Comparison of ENCODE assay signal across 17 cellular contexts in the genomic region with DNA sequence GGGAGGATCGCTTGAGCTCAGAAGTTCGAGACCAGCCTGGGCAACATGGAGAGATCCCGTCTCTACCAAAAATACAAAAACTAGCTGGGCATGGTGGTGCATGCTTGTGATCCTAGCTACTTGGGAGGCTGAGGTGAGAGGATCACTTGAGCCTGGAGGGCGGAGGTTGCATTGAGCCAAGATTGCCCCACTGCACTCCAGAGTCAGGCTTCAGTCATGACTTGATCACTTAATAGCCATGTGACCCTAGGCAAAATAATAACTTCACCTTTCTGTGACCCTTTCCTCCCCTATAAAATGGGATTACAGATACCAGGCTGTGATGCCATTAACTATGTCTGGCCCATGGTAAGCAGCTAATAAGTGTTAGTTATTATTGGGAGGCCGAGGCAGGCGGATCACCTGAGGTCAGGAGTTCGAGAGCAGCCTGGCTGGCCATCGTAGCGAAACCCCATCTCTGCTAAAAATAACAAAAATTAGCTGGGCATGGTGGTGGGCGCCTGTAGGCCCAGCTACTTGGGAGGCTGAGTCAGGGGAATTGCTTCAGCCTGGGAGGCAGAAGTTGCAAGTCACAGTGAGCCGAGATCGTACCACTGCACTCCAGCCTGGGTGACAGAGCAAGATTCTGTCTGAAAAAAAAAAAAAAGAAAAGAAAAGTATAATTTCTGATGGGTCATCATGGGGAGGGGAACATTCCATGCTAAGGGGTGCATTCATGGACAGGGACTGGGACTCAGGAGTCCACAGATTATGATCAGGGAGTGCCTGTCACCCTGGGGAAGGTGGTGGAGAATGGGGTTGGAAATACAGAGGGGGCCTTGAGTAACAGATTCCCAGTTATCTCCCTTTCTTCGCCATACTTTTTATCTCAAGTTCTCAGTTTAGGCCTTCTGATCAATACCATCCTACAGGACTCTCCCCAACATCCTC. TPM values are rescaled to one million over a fixed set of nuclear protein-coding genes. Genes with fewer than 3 reads are reported as not detected.
A peak's percentile ranks its signal among the peaks of the same experiment; 100 is the strongest.
DNase-seq lines count a peak whose midpoint lies in the region; ATAC-seq and TF ChIP-seq lines count a peak whose summit lies in the region.
"Had no signal": no experiment of that assay in that cellular context is flagged by ENCODE, and none has a peak within 500 bp of the region (broad histone marks: within the 10 kb centered on the region; RNA-seq: fewer than 3 reads in every experiment).

No MANE protein-coding gene starts in this region.

- no peaks in the 10 kb centered on the region for H3K9me3 ChIP-seq in breast epithelium
- H3K9me3 ChIP-seq in naive thymus-derived CD4-positive, alpha-beta T cell (ENCODE audit: control insufficient read depth in 2 of 3, low read length in 3 of 3) = no peaks in the 10 kb centered on the region
- H3K9me3 ChIP-seq: colonic mucosa, SJSA1 had no signal

- H3K27me3 Mint-ChIP-seq in MCF 10A (ENCODE audit: insufficient read depth, unreplicated experiment) = no peaks in the 10 kb centered on the region
- no peaks in the 10 kb centered on the region for H3K27me3 Mint-ChIP-seq in activated T-helper 2 cell treated with anti-CD3 and anti-CD28 coated beads, Interferon-gamma antibody, Interleukin-2, Interleukin-4, amounts not matched to agents 10 μg/mL and 5 μg/mL and 100 μg/mL, durations not matched to agents 14 hours and 24 hours and 36 hours (ENCODE audit: low read depth)
- no peaks in the 10 kb centered on the region for H3K27me3 Mint-ChIP-seq in naive thymus-derived CD4-positive, alpha-beta T cell
- peaks cover 0 to 2% (median 0%) of the 10 kb centered on the region in 3 donors for H3K27me3 Mint-ChIP-seq in immature natural killer cell (ENCODE audit: low read depth in 3 of 3)

- no TSS peak for BruUV-seq in MCF 10A (replicated peaks; lab: Mats Ljungman, UMichigan)

- TF ChIP-seq POLR2A in breast epithelium (IDR thresholded peaks at IDR 0.05) = no peak

- CTCF ChIA-PET in MCF 10A (lab: Yijun Ruan, JAX) = interaction anchor here (0.5 to 1.6 kb wide), 4 partner anchors 16 to 744 kb away, joined by 3 read pairs; a partner anchor contains a TSS
- CTCF ChIA-PET in naive thymus-derived CD4-positive, alpha-beta T cell (lab: Charles Lee) = interaction anchor here (0.7 to 1.2 kb wide), 3 partner anchors 19 to 51 kb away, joined by 3 to 6 read pairs (median 3); no protein-coding TSS in a partner anchor

- peaks cover 97% of the 10 kb centered on the region for H3K36me3 Mint-ChIP-seq in MCF 10A (ENCODE audit: insufficient read depth, unreplicated experiment)
- peaks cover 97% of the 10 kb centered on the region for H3K36me3 Mint-ChIP-seq in activated T-helper 2 cell treated with anti-CD3 and anti-CD28 coated beads, Interferon-gamma antibody, Interleukin-2, Interleukin-4, amounts not matched to agents 10 μg/mL and 5 μg/mL and 100 μg/mL, durations not matched to agents 14 hours and 24 hours and 36 hours (ENCODE audit: low read depth)
- H3K36me3 Mint-ChIP-seq in naive thymus-derived CD4-positive, alpha-beta T cell = peaks cover 16 to 57% (median 36%) of the 10 kb centered on the region in 5 donors
- H3K36me3 Mint-ChIP-seq in immature natural killer cell = peaks cover 33 to 62% (median 39%) of the 10 kb centered on the region in 3 donors

- ATAC-seq in naive thymus-derived CD4-positive, alpha-beta T cell = no peak
- ATAC-seq in GM18907 (IDR thresholded peaks at IDR 0.05; ENCODE audit: unreplicated experiment) = no peak
- ATAC-seq: activated CD8-positive, alpha-beta T cell treated with anti-CD3 and anti-CD28 coated beads, Interleukin-2, amount 10 ng/mL, durations not matched to agents 7 days and 5 days; HepG2; stimulated activated naive CD8-positive, alpha-beta T cell treated with anti-CD3 and anti-CD28 coated beads, Interleukin-15, Interleukin-2, amounts not matched to agents 100 U/mL and 50 U/mL, for 24 hours had no signal

- peaks cover 0 to 7% of the 10 kb centered on the region in 2 donors for H3K4me1 ChIP-seq in breast epithelium
- peaks cover 2 to 21% of the 10 kb centered on the region in 2 donors for H3K4me1 ChIP-seq in naive thymus-derived CD4-positive, alpha-beta T cell (ENCODE audit: control insufficient read depth in 2 of 2, insufficient read depth in 2 of 2, low read length in 2 of 2)
- H3K4me1 ChIP-seq: SJSA1 had no signal

- H3K36me3 ChIP-seq in breast epithelium = no peaks in the 10 kb centered on the region
- H3K36me3 ChIP-seq in naive thymus-derived CD4-positive, alpha-beta T cell (ENCODE audit: control insufficient read depth in 2 of 3, insufficient read depth in 3 of 3, low read length in 3 of 3) = peaks cover 35 to 94% (median 42%) of the 10 kb centered on the region in 3 experiments

- TF ChIP-seq CTCF in breast epithelium (IDR thresholded peaks at IDR 0.05) (no peak), MCF 10A (IDR thresholded peaks at IDR 0.05; ENCODE audit: unreplicated experiment) (no peak)

- intact Hi-C loops in breast epithelium (cut with DNase I; ENCODE audit: low total_unique reads) = no loop called here
- intact Hi-C loops in MCF 10A (cut with micrococcal nuclease) = no loop called here
- intact Hi-C loops in activated T-helper 2 cell treated with anti-CD3 and anti-CD28 coated beads, Interferon-gamma antibody, Interleukin-2, Interleukin-4, amounts not matched to agents 10 μg/mL and 5 μg/mL and 100 μg/mL, durations not matched to agents 14 hours and 24 hours and 36 hours (cut with micrococcal nuclease) = no loop called here
- intact Hi-C loops in naive thymus-derived CD4-positive, alpha-beta T cell (cut with micrococcal nuclease) = no loop called here

- DNase-seq in breast epithelium (ENCODE audit: low spot score in 2 of 2) (no peak), MCF 10A (ENCODE audit: unreplicated experiment) (no peak), SW480 (ENCODE audit: low spot score) (no peak), SIG-M5 (lab: John Stamatoyannopoulos, UW) (no peak), immature natural killer cell (no peak)
- DNase-seq in activated T-helper 2 cell treated with anti-CD3 and anti-CD28 coated beads, Interferon-gamma antibody, Interleukin-2, Interleukin-4, amounts not matched to agents 10 μg/mL and 5 μg/mL and 100 μg/mL, durations not matched to agents 14 hours and 24 hours and 36 hours (ENCODE audit: low spot score) = no peak
- no peak for DNase-seq in naive thymus-derived CD4-positive, alpha-beta T cell
- DNase-seq: activated CD8-positive, alpha-beta T cell treated with anti-CD3 and anti-CD28 coated beads, Interleukin-2, amount 10 ng/mL, durations not matched to agents 7 days and 5 days; activated gamma-delta T cell; colonic mucosa; NCI-H1930; stimulated activated naive CD8-positive, alpha-beta T cell treated with anti-CD3 and anti-CD28 coated beads, Interleukin-15, Interleukin-2, amounts not matched to agents 100 U/mL and 50 U/mL, for 24 hours had no signal

- no peak overlapping the region for H3K4me3 Mint-ChIP-seq in MCF 10A (ENCODE audit: unreplicated experiment)
- no peak overlapping the region for H3K4me3 Mint-ChIP-seq in activated T-helper 2 cell treated with anti-CD3 and anti-CD28 coated beads, Interferon-gamma antibody, Interleukin-2, Interleukin-4, amounts not matched to agents 10 μg/mL and 5 μg/mL and 100 μg/mL, durations not matched to agents 14 hours and 24 hours and 36 hours (ENCODE audit: low read depth)
- no peak overlapping the region for H3K4me3 Mint-ChIP-seq in naive thymus-derived CD4-positive, alpha-beta T cell
- no peak overlapping the region for H3K4me3 Mint-ChIP-seq in immature natural killer cell
- H3K4me3 Mint-ChIP-seq: activated CD8-positive, alpha-beta T cell treated with anti-CD3 and anti-CD28 coated beads, Interleukin-2, amount 10 ng/mL, durations not matched to agents 7 days and 5 days had no signal

- H3K27ac ChIP-seq in breast epithelium = peak overlapping the region; percentile 43 to 85
- no peak overlapping the region for H3K27ac ChIP-seq in naive thymus-derived CD4-positive, alpha-beta T cell (ENCODE audit: low read depth, low read length)
- H3K27ac ChIP-seq: colonic mucosa, SJSA1 had no signal

- POLR2A ChIA-PET in MCF 10A (lab: Yijun Ruan, JAX) = interaction anchor here (0.6 kb wide), 2 partner anchors 236 to 340 kb away, joined by 3 read pairs; no protein-coding TSS in a partner anchor
- POLR2A ChIA-PET in naive thymus-derived CD4-positive, alpha-beta T cell (lab: Charles Lee) = interaction anchor here (0.6 to 1.8 kb wide), 2 partner anchors 21 to 28 kb away, joined by 3 to 4 read pairs; no protein-coding TSS in a partner anchor

- no peak overlapping the region for H3K4me3 ChIP-seq in breast epithelium
- H3K4me3 ChIP-seq in naive thymus-derived CD4-positive, alpha-beta T cell (ENCODE audit: low read length) = no peak overlapping the region
- H3K4me3 ChIP-seq: colonic mucosa, SJSA1 had no signal

- H3K9me3 Mint-ChIP-seq in MCF 10A (ENCODE audit: unreplicated experiment) (no peaks in the 10 kb centered on the region), immature natural killer cell (no peaks in the 10 kb centered on the region)
- no peaks in the 10 kb centered on the region for H3K9me3 Mint-ChIP-seq in activated T-helper 2 cell treated with anti-CD3 and anti-CD28 coated beads, Interferon-gamma antibody, Interleukin-2, Interleukin-4, amounts not matched to agents 10 μg/mL and 5 μg/mL and 100 μg/mL, durations not matched to agents 14 hours and 24 hours and 36 hours
- no peaks in the 10 kb centered on the region for H3K9me3 Mint-ChIP-seq in naive thymus-derived CD4-positive, alpha-beta T cell

- H3K27ac Mint-ChIP-seq in MCF 10A (ENCODE audit: low read depth, unreplicated experiment) (no peak overlapping the region), immature natural killer cell (peak overlapping the region in 3 of 6 donors; percentile 11 to 49 (median 23))
- H3K27ac Mint-ChIP-seq in activated T-helper 2 cell treated with anti-CD3 and anti-CD28 coated beads, Interferon-gamma antibody, Interleukin-2, Interleukin-4, amounts not matched to agents 10 μg/mL and 5 μg/mL and 100 μg/mL, durations not matched to agents 14 hours and 24 hours and 36 hours = peak overlapping the region; percentile 57
- H3K27ac Mint-ChIP-seq in naive thymus-derived CD4-positive, alpha-beta T cell = peak overlapping the region in 5 of 9 donors; percentile 12 to 54 (median 41)
- H3K27ac Mint-ChIP-seq: activated CD8-positive, alpha-beta T cell treated with anti-CD3 and anti-CD28 coated beads, Interleukin-2, amount 10 ng/mL, durations not matched to agents 7 days and 5 days had no signal

- H3K4me1 Mint-ChIP-seq in MCF 10A (ENCODE audit: insufficient read depth, unreplicated experiment) (no peaks in the 10 kb centered on the region), immature natural killer cell (peaks cover 28 to 35% of the 10 kb centered on the region in 2 donors)
- peaks cover 36% of the 10 kb centered on the region for H3K4me1 Mint-ChIP-seq in activated T-helper 2 cell treated with anti-CD3 and anti-CD28 coated beads, Interferon-gamma antibody, Interleukin-2, Interleukin-4, amounts not matched to agents 10 μg/mL and 5 μg/mL and 100 μg/mL, durations not matched to agents 14 hours and 24 hours and 36 hours (ENCODE audit: low read depth)
- H3K4me1 Mint-ChIP-seq in naive thymus-derived CD4-positive, alpha-beta T cell = peaks cover 15 to 56% (median 47%) of the 10 kb centered on the region in 7 donors

- no peaks in the 10 kb centered on the region for H3K27me3 ChIP-seq in breast epithelium
- H3K27me3 ChIP-seq in naive thymus-derived CD4-positive, alpha-beta T cell (ENCODE audit: control insufficient read depth in 2 of 2, insufficient read depth in 2 of 2, low read length in 2 of 2) = no peaks in the 10 kb centered on the region
- H3K27me3 ChIP-seq: colonic mucosa, SJSA1 had no signal

RNA-seq across cellular contexts. Expression of a gene that starts 15.5 kb away (rescaled TPM):
- total RNA-seq in breast epithelium (100 to 1,000 TPM; 257 to 652 (median 430) TPM), MCF 10A (2022) (355 and 424 TPM in 2 replicates)
- 507 and 520 TPM in 2 replicates for total RNA-seq in activated T-helper 2 cell treated with anti-CD3 and anti-CD28 coated beads, Interferon-gamma antibody, Interleukin-2, Interleukin-4, amounts not matched to agents 10 μg/mL and 5 μg/mL and 100 μg/mL, durations not matched to agents 14 hours and 24 hours and 36 hours
- total RNA-seq in naive thymus-derived CD4-positive, alpha-beta T cell = 100 to 1,000 TPM in 3 of 5 experiments, 10 to 100 TPM in 2; 65.8 to 435 (median 126) TPM
- 10 to 100 TPM; 28.2 to 43.5 TPM for polyA plus RNA-seq in naive thymus-derived CD4-positive, alpha-beta T cell
- 100 to 1,000 TPM; 106 to 193 (median 107) TPM for polyA plus RNA-seq in immature natural killer cell

RNA-seq across cellular contexts. Expression of a gene that starts 19.9 kb away (rescaled TPM):
- total RNA-seq in breast epithelium (10 to 100 TPM; 34.7 to 40.6 (median 38.8) TPM), MCF 10A (2022) (41.6 and 50.1 TPM in 2 replicates)
- 256 and 261 TPM in 2 replicates for total RNA-seq in activated T-helper 2 cell treated with anti-CD3 and anti-CD28 coated beads, Interferon-gamma antibody, Interleukin-2, Interleukin-4, amounts not matched to agents 10 μg/mL and 5 μg/mL and 100 μg/mL, durations not matched to agents 14 hours and 24 hours and 36 hours
- total RNA-seq in naive thymus-derived CD4-positive, alpha-beta T cell = 100 to 1,000 TPM in 2 of 5 experiments, 10 to 100 TPM in 3; 64.4 to 154 (median 74.5) TPM
- 10 to 100 TPM; 61.8 to 82.2 TPM for polyA plus RNA-seq in naive thymus-derived CD4-positive, alpha-beta T cell
- polyA plus RNA-seq in immature natural killer cell = 100 to 1,000 TPM; 110 to 184 (median 126) TPM

RNA-seq across cellular contexts. Expression of a gene that starts 51.7 kb away (rescaled TPM):
- 1 to 10 TPM in 2 of 3 donors, under 1 TPM in 1; 0.16 to 5.7 (median 5.6) TPM for total RNA-seq in breast epithelium
- total RNA-seq in MCF 10A (2022) = 0.49 TPM in 1 of 2 replicates, not detected in the other
- 42.3 and 43.5 TPM in 2 replicates for total RNA-seq in activated T-helper 2 cell treated with anti-CD3 and anti-CD28 coated beads, Interferon-gamma antibody, Interleukin-2, Interleukin-4, amounts not matched to agents 10 μg/mL and 5 μg/mL and 100 μg/mL, durations not matched to agents 14 hours and 24 hours and 36 hours
- 10 to 100 TPM; 20.0 to 60.0 (median 46.4) TPM for total RNA-seq in naive thymus-derived CD4-positive, alpha-beta T cell
- polyA plus RNA-seq in naive thymus-derived CD4-positive, alpha-beta T cell = 10 to 100 TPM in 1 of 2 donors, 1 to 10 TPM in 1; 7.2 to 17.8 TPM
- polyA plus RNA-seq in immature natural killer cell = 100 to 1,000 TPM in 1 of 3 donors, 10 to 100 TPM in 2; 70.4 to 127 (median 97.4) TPM
- total RNA-seq: myocyte, NCI-H460, SJSA1 had no signal
